10 cellular contexts compared by ENCODE assay signal in genomic region chr16:84741351-84741791, GRCh38. TPM values are rescaled to one million over a fixed set of nuclear protein-coding genes. Genes with fewer than 3 reads are reported as not detected.
DNase-seq lines count a peak whose midpoint lies in the region; ATAC-seq and TF ChIP-seq lines count a peak whose summit lies in the region.
"Had no signal": no experiment of that assay in that cellular context is flagged by ENCODE, and none has a peak within 500 bp of the region (broad histone marks: within the 10 kb centered on the region; RNA-seq: fewer than 3 reads in every experiment).

No MANE protein-coding gene starts in this region.

- no peaks in the 10 kb centered on the region for H3K9me3 ChIP-seq in SK-N-SH
- H3K9me3 ChIP-seq: breast epithelium had no signal

- no peak; the same call in 2 of the 3 replicates for ATAC-seq in SK-N-SH treated with all-trans-retinoic acid at 6 μM for 48 hours
- peak; percentile 37 for ATAC-seq in sciatic nerve
- no peak for ATAC-seq in HG02610 (IDR thresholded peaks at IDR 0.05; ENCODE audit: unreplicated experiment)

- no peak for TF ChIP-seq RAD21 in SK-N-SH (IDR thresholded peaks at IDR 0.05; ENCODE audit: low read length)

- peaks cover 31 to 35% of the 10 kb centered on the region in 2 experiments for H3K36me3 ChIP-seq in SK-N-SH (replicated peaks in 1 of 2; ENCODE audit: control insufficient read depth in 1 of 2, insufficient read depth in 2 of 2, low read length in 1 of 2)
- H3K36me3 ChIP-seq: breast epithelium had no signal

- TF ChIP-seq CTCF in SK-N-SH (IDR thresholded peaks at IDR 0.05): no peak
- no peak for TF ChIP-seq CTCF in epithelial cell of esophagus (IDR thresholded peaks at IDR 0.05; ENCODE audit: insufficient read depth, low read depth, low read length, missing control alignments)

- H3K27me3 ChIP-seq in SK-N-SH (ENCODE audit: insufficient read depth): no peaks in the 10 kb centered on the region
- H3K27me3 ChIP-seq: breast epithelium had no signal

- H3K4me3 ChIP-seq in SK-N-SH (ENCODE audit: low read depth in 2 of 2, low read length in 1 of 2) (no peak overlapping the region), epithelial cell of esophagus (ENCODE audit: low read length) (no peak overlapping the region)
- H3K4me3 ChIP-seq: breast epithelium had no signal

- peaks cover 27% of the 10 kb centered on the region for H3F3A ChIP-seq in SK-N-SH (replicated peaks; ENCODE audit: insufficient read depth)

- no peak overlapping the region for H3K27ac ChIP-seq in SK-N-SH (ENCODE audit: low read depth in 2 of 2, low read length in 1 of 2)
- H3K27ac ChIP-seq: breast epithelium had no signal

- intact Hi-C loops in sciatic nerve (cut with DNase I): no loop called here

- peaks cover 97% of the 10 kb centered on the region for H3K79me2 ChIP-seq in SK-N-SH (ENCODE audit: insufficient read depth)

- CTCF ChIA-PET in SK-N-SH (lab: Yijun Ruan, JAX): interaction anchor here (1.2 to 11.8 kb wide), 11 partner anchors 10 to 235 kb away, joined by 3 to 206 read pairs (median 7); no protein-coding TSS in a partner anchor

- H2AFZ ChIP-seq in SK-N-SH (ENCODE audit: low read depth): no peak overlapping the region

- peaks cover 21 to 24% of the 10 kb centered on the region in 2 experiments for H3K4me1 ChIP-seq in SK-N-SH (ENCODE audit: control insufficient read depth in 1 of 2, insufficient read depth in 2 of 2, low read depth in 1 of 2, low read length in 1 of 2)

- H3K4me2 ChIP-seq in SK-N-SH: no peak overlapping the region

- TF ChIP-seq EP300 in SK-N-SH (IDR thresholded peaks at IDR 0.05; ENCODE audit: borderline replicate concordance in 1 of 2, low read depth in 1 of 2, low read length in 1 of 2): no peak

- no peak for DNase-seq in SK-N-SH
- peak; percentile 10 for DNase-seq in NCI-H69 (lab: John Stamatoyannopoulos, UW)
- peak; percentile 40 for DNase-seq in epithelial cell of esophagus (ENCODE audit: low read depth)
- no peak for DNase-seq in sciatic nerve (ENCODE audit: low spot score)
- DNase-seq in NCI-H526 treated with DMSO at 0.1 percent for 48 hours (lab: John Stamatoyannopoulos, UW): no peak
- DNase-seq in activated gamma-delta T cell treated with Interleukin-2 at 50 U/mL for 16 hours: no peak
- DNase-seq: NCI-H2029 treated with DMSO at 0.1 percent for 48 hours had no signal

- H4K20me1 ChIP-seq in SK-N-SH (ENCODE audit: insufficient read depth): peaks cover 51% of the 10 kb centered on the region

- no peaks in the 10 kb centered on the region for H3K9me2 ChIP-seq in SK-N-SH

- 38% methylated on average over 2 of the region's 2 CpGs for WGBS in SK-N-SH (ENCODE audit: low lambda C conversion rate)

- POLR2A ChIA-PET in SK-N-SH (lab: Yijun Ruan, JAX): no interaction called here

- H3K9ac ChIP-seq in SK-N-SH: no peak overlapping the region

TF ChIP-seq in SK-N-SH, 30 proteins besides CTCF, POLR2A, EP300 and RAD21:
- no peak for TF ChIP-seq PBX3 (IDR thresholded peaks at IDR 0.05)
- TF ChIP-seq MXI1 (IDR thresholded peaks at IDR 0.05; ENCODE audit: low read depth, low read length): peak; percentile 48; the same call in 1 of the 2 replicates
- TF ChIP-seq JUND (IDR thresholded peaks at IDR 0.05): no peak
- TF ChIP-seq GABPA (IDR thresholded peaks at IDR 0.05; ENCODE audit: low read depth): 0 out of 2 replicates have a peak, but pooled peaks have one; percentile 14
- no peak for TF ChIP-seq POLR2AphosphoS5 (IDR thresholded peaks at IDR 0.05; ENCODE audit: low read depth, low read length)
- TF ChIP-seq ZBTB33 (IDR thresholded peaks at IDR 0.05; ENCODE audit: borderline replicate concordance, low read depth): no peak
- peak; percentile 91 for TF ChIP-seq MAX (IDR thresholded peaks at IDR 0.05; ENCODE audit: low read depth)
- no peak for TF ChIP-seq RFX5 (IDR thresholded peaks at IDR 0.05; ENCODE audit: low read length)
- peak; percentile 55; the same call in 1 of the 2 replicates for TF ChIP-seq SIN3A (IDR thresholded peaks at IDR 0.05; ENCODE audit: borderline replicate concordance, low read depth, low read length)

TF ChIP-seq in SK-N-SH treated with all-trans-retinoic acid at 6 μM for 48 hours, 23 proteins besides CTCF, POLR2A, EP300 and RAD21:
- TF ChIP-seq ARNTL (CRISPR knock-in tag; IDR thresholded peaks at IDR 0.05; ENCODE audit: borderline replicate concordance, low read depth): no peak

RNA-seq across cellular contexts. Expression of gene USP10, which starts 41.6 kb away (rescaled TPM):
- 41.6 and 49.2 TPM in 2 replicates for polyA plus RNA-seq in SK-N-SH (2012; rRNA removed)
- polyA plus RNA-seq in SK-N-SH (2012; cell fraction: cytosol; rRNA removed): 27.1 and 31.0 TPM in 2 replicates
- polyA plus RNA-seq in SK-N-SH (2012; cell fraction: nucleus; rRNA removed): 103 and 133 TPM in 2 replicates
- 72.2 TPM for total RNA-seq in sciatic nerve

Comparison
In these comparisons a context has a peak if more than half of its experiments do, and no peak if none do; other contexts are left out.
1. DNase-seq: peak in NCI-H69 (single experiment) and epithelial cell of esophagus (single experiment); none in SK-N-SH (single experiment), sciatic nerve (single experiment), NCI-H526 treated with DMSO at 0.1 percent for 48 hours (single experiment) and activated gamma-delta T cell treated with Interleukin-2 at 50 U/mL for 16 hours (single experiment).